In the genomic region with DNA sequence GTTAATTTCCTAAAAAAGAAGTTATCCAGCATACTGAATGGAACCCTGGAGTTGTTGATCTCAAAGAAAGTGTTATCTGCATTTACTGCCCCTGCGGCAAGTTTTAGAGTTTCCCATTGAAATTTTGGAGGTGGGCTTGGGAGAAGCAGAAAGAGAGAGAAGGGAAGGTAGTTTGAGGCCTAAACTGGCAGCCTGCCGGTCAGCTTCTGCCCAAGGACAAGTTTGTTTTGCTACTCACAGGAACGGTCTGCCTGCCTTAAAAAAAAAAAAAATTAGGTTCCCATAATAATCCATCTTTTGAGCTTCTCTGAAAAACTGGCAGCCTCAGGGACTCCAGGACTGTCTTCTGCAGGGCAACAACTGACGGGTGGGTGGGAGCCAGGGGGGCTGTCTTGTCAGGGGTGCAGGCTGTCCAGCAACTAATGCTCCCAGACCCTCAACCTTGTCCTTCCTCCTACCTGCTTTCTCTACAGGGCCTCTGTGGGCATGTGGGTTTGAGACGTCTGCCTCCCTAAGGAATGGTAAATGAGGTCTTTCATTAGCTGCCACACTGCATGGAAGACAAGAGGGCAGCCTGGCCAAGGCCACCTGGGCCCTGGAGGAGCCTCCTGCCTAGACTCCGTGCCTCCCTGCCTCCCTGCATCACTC, we compare ENCODE assay signal across 17 cellular contexts.
DNase-seq lines count a peak whose midpoint lies in the region; ATAC-seq, FAIRE-seq and TF ChIP-seq lines count a peak whose summit lies in the region.
"Had no signal": no experiment of that assay in that cellular context is flagged by ENCODE, and none has a peak within 500 bp of the region (broad histone marks: within the 10 kb centered on the region; RNA-seq: fewer than 3 reads in every experiment).

No MANE protein-coding gene starts in this region.

- in situ Hi-C loops in IMR-90 (cut with MboI; ENCODE audit: low sequenced_read_pairs), result no loop called here

- H3K14ac ChIP-seq in IMR-90 (replicated peaks; ENCODE audit: low read depth, low read length), result no peak overlapping the region

- no peaks in the 10 kb centered on the region for H4K20me1 ChIP-seq in IMR-90 (ENCODE audit: insufficient read depth, low read length)
- H4K20me1 ChIP-seq: BLaER1 treated with 17β-estradiol and CSF1 and Interleukin-3, amounts not matched to agents 10 nM and 100 nM had no signal

- H4K8ac ChIP-seq in IMR-90 (ENCODE audit: low read depth in 2 of 2, low read length in 2 of 2), result no peak overlapping the region

- POLR2A ChIA-PET in IMR-90 (lab: Charles Lee; ENCODE audit: unreplicated experiment), result no interaction called here

- no peak overlapping the region for H4K91ac ChIP-seq in IMR-90 (ENCODE audit: insufficient read depth, low read depth, low read length)

- H3K9me1 ChIP-seq in IMR-90 (ENCODE audit: insufficient read depth, low read length), result peaks cover 16% of the 10 kb centered on the region

- TF ChIP-seq POLR2A in IMR-90 (IDR thresholded peaks at IDR 0.05; ENCODE audit: low read depth, low read length), result no peak
- TF ChIP-seq POLR2A in testis (IDR thresholded peaks at IDR 0.05), result no peak

- CTCF ChIA-PET in IMR-90 (lab: Yijun Ruan, JAX), result no interaction called here

- peaks cover 3% of the 10 kb centered on the region; the same call in 1 of the 2 replicates for H3K9me3 ChIP-seq in IMR-90 (ENCODE audit: control insufficient read depth, insufficient read depth, low read length)
- H3K9me3 ChIP-seq in T-helper 17 cell (ENCODE audit: control insufficient read depth, low read length, poor library complexity, severe bottlenecking), result no peaks in the 10 kb centered on the region
- no peaks in the 10 kb centered on the region for H3K9me3 ChIP-seq in testis
- no peaks in the 10 kb centered on the region for H3K9me3 ChIP-seq in SJCRH30 (replicated peaks)

- H3K79me1 ChIP-seq in IMR-90 (ENCODE audit: low read depth in 1 of 2, low read length in 2 of 2), result no peaks in the 10 kb centered on the region

- no TSS peak for BruUV-seq in IMR-90 (replicated peaks; lab: Mats Ljungman, UMichigan)

- FAIRE-seq in GM19239 (lab: Jason Lieb, UNC), result no peak
- FAIRE-seq: H54 had no signal

- no peak overlapping the region for H2BK15ac ChIP-seq in IMR-90 (ENCODE audit: low read depth, low read length)

- H2AK9ac ChIP-seq in IMR-90 (replicated peaks; ENCODE audit: low read depth, low read length, poor library complexity), result no peak overlapping the region

- H3K27me3 ChIP-seq in IMR-90 (ENCODE audit: control insufficient read depth, insufficient read depth, low read length) (peaks cover 4% of the 10 kb centered on the region; the same call in 1 of the 2 replicates), testis (no peaks in the 10 kb centered on the region), SJCRH30 (peaks cover 18% of the 10 kb centered on the region)
- H3K27me3 ChIP-seq: BLaER1 treated with 17β-estradiol and CSF1 and Interleukin-3, amounts not matched to agents 10 nM and 100 nM had no signal

- dilution Hi-C loops in IMR-90 (cut with HindIII; ENCODE audit: low sequenced_read_pairs, unreplicated experiment), result no loop called here

- no peak overlapping the region for H2AK5ac ChIP-seq in IMR-90 (ENCODE audit: low read depth, low read length)

- H3K4me3 Mint-ChIP-seq in T-helper 17 cell, result no peak overlapping the region
- no peak overlapping the region for H3K4me3 Mint-ChIP-seq in mesothelial cell of epicardium
- H3K4me3 Mint-ChIP-seq: B cell; CD8-positive, alpha-beta T cell; IgD-negative memory B cell had no signal

- H3K9ac ChIP-seq in IMR-90 (ENCODE audit: low read depth, low read length), result no peak overlapping the region
- H3K9ac ChIP-seq: BLaER1 treated with 17β-estradiol and CSF1 and Interleukin-3, amounts not matched to agents 10 nM and 100 nM had no signal

- H2BK5ac ChIP-seq in IMR-90 (ENCODE audit: low read depth, low read length, poor library complexity, severe bottlenecking), result no peak overlapping the region

- no CpG with 5 or more reads among the region's 6 CpGs for WGBS in IMR-90 (ENCODE audit: extremely low coverage in 2 of 2, insufficient read length in 1 of 2), 2 experiments
- 28 to 46% methylated on average over 6 of the region's 6 CpGs for WGBS in testis, 2 donors

- no peak overlapping the region for H2BK120ac ChIP-seq in IMR-90 (ENCODE audit: low read depth, low read length)

- TF ChIP-seq CTCF in IMR-90 (conservative IDR thresholded peaks at IDR 0.05; ENCODE audit: low read depth, low read length), result no peak
- no peak for TF ChIP-seq CTCF in mesothelial cell of epicardium (IDR thresholded peaks at IDR 0.05; ENCODE audit: unreplicated experiment)
- no peak for TF ChIP-seq CTCF in testis (IDR thresholded peaks at IDR 0.05)

- H3K4me1 Mint-ChIP-seq in T-helper 17 cell (no peaks in the 10 kb centered on the region), mesothelial cell of epicardium (peaks cover 15% of the 10 kb centered on the region)
- H3K4me1 Mint-ChIP-seq: B cell, IgD-negative memory B cell had no signal

- H3K27ac ChIP-seq in IMR-90 (ENCODE audit: insufficient read depth, low read length) (no peak overlapping the region), testis (peak overlapping the region in 1 of 2 donors; percentile 61), SJCRH30 (no peak overlapping the region)
- H3K27ac ChIP-seq: BLaER1 treated with 17β-estradiol and CSF1 and Interleukin-3, amounts not matched to agents 10 nM and 100 nM; HL-60 had no signal

- TF ChIP-seq RAD21 in IMR-90 (IDR thresholded peaks at IDR 0.05; ENCODE audit: low read length), result no peak

- H3K4ac ChIP-seq in IMR-90 (ENCODE audit: low read depth, low read length), result peak overlapping the region; percentile 33; the same call in 1 of the 2 replicates

- H2BK20ac ChIP-seq in IMR-90 (ENCODE audit: low read depth, low read length), result no peak overlapping the region

- H3K36me3 Mint-ChIP-seq in T-helper 17 cell (ENCODE audit: low read depth), result no peaks in the 10 kb centered on the region
- no peaks in the 10 kb centered on the region for H3K36me3 Mint-ChIP-seq in mesothelial cell of epicardium
- H3K36me3 Mint-ChIP-seq: CD8-positive, alpha-beta T cell had no signal

- H3K36me3 ChIP-seq in IMR-90 (ENCODE audit: control insufficient read depth, insufficient read depth, low read length) (no peaks in the 10 kb centered on the region), testis (ENCODE audit: low read depth, missing control alignments) (no peaks in the 10 kb centered on the region), SJCRH30 (no peaks in the 10 kb centered on the region)
- H3K36me3 ChIP-seq: BLaER1 treated with 17β-estradiol and CSF1 and Interleukin-3, amounts not matched to agents 10 nM and 100 nM had no signal

- H3K18ac ChIP-seq in IMR-90 (ENCODE audit: low read depth, low read length), result no peak overlapping the region

- DNase-seq in IMR-90 (no peak), T-helper 17 cell (no peak), mesothelial cell of epicardium (ENCODE audit: low spot score in 2 of 2, unreplicated experiment in 2 of 2) (no peak), testis (peak; percentile 66), GM19239 (ENCODE audit: insufficient read length, low spot score) (no peak), SJCRH30 (no peak)
- DNase-seq in stimulated activated CD4-positive, alpha-beta T cell treated with anti-CD3 and anti-CD28 coated beads, Interleukin-4, amount 100 ng/mL, for 1 hour, result no peak
- DNase-seq: Calu3; CD8-positive, alpha-beta T cell; DMS79 treated with DMSO at 0.1 percent for 48 hours; GF-D8; HCEC 1CT had no signal

- intact Hi-C loops in IMR-90 (cut with micrococcal nuclease), result no loop called here
- intact Hi-C loops in testis (cut with DNase I; ENCODE audit: low total_unique reads), result no loop called here

- H3K27me3 Mint-ChIP-seq in T-helper 17 cell (peaks cover 60% of the 10 kb centered on the region), mesothelial cell of epicardium (ENCODE audit: low read depth) (no peaks in the 10 kb centered on the region)

- H4K5ac ChIP-seq in IMR-90 (ENCODE audit: low read depth, low read length), result no peak overlapping the region

- H2AFZ ChIP-seq in IMR-90 (replicated peaks; ENCODE audit: low read length, poor library complexity), result no peak overlapping the region

- H3K23ac ChIP-seq in IMR-90 (ENCODE audit: low read depth, low read length), result no peak overlapping the region

- H3K4me1 ChIP-seq in IMR-90 (ENCODE audit: control insufficient read depth, insufficient read depth, low read length), result peaks cover 7% of the 10 kb centered on the region
- H3K4me1 ChIP-seq in testis, result peaks cover 14% of the 10 kb centered on the region
- H3K4me1 ChIP-seq in SJCRH30, result no peaks in the 10 kb centered on the region
- H3K4me1 ChIP-seq: BLaER1 treated with 17β-estradiol and CSF1 and Interleukin-3, amounts not matched to agents 10 nM and 100 nM had no signal

- peak overlapping the region; percentile 8 for H3K27ac Mint-ChIP-seq in T-helper 17 cell
- peak overlapping the region; percentile 15 for H3K27ac Mint-ChIP-seq in mesothelial cell of epicardium
- H3K27ac Mint-ChIP-seq: B cell; CD8-positive, alpha-beta T cell; IgD-negative memory B cell had no signal

- ATAC-seq in IMR-90 (ENCODE audit: low read depth) (no peak), T-helper 17 cell (no peak)
- ATAC-seq: CD8-positive, alpha-beta T cell had no signal

- peaks cover 13% of the 10 kb centered on the region for H3K9me3 Mint-ChIP-seq in mesothelial cell of epicardium
- H3K9me3 Mint-ChIP-seq: CD8-positive, alpha-beta T cell had no signal

- H3K4me2 ChIP-seq in IMR-90 (ENCODE audit: low read depth, low read length), result no peak overlapping the region
- H3K4me2 ChIP-seq: BLaER1 treated with 17β-estradiol and CSF1 and Interleukin-3, amounts not matched to agents 10 nM and 100 nM had no signal

- H3K56ac ChIP-seq in IMR-90 (ENCODE audit: extremely low read depth, insufficient read depth, low read length), result no peak overlapping the region

- no peak overlapping the region for H3K4me3 ChIP-seq in IMR-90 (ENCODE audit: insufficient read depth, low read depth, low read length)
- no peak overlapping the region for H3K4me3 ChIP-seq in testis
- no peak overlapping the region for H3K4me3 ChIP-seq in SJCRH30
- H3K4me3 ChIP-seq: BLaER1 treated with 17β-estradiol and CSF1 and Interleukin-3, amounts not matched to agents 10 nM and 100 nM had no signal

TF ChIP-seq in IMR-90, 13 proteins besides CTCF, POLR2A, EP300 and RAD21 (continues in another document):
- TF ChIP-seq MXI1 (IDR thresholded peaks at IDR 0.05; ENCODE audit: borderline replicate concordance, low read depth, low read length), result no peak
- TF ChIP-seq, protein P1, sequence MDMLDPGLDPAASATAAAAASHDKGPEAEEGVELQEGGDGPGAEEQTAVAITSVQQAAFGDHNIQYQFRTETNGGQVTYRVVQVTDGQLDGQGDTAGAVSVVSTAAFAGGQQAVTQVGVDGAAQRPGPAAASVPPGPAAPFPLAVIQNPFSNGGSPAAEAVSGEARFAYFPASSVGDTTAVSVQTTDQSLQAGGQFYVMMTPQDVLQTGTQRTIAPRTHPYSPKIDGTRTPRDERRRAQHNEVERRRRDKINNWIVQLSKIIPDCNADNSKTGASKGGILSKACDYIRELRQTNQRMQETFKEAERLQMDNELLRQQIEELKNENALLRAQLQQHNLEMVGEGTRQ (IDR thresholded peaks at IDR 0.05; ENCODE audit: low read depth, low read length), result no peak
- TF ChIP-seq CHD1 (IDR thresholded peaks at IDR 0.05; ENCODE audit: low read depth, low read length), result no peak
- TF ChIP-seq BHLHE40 (IDR thresholded peaks at IDR 0.05; ENCODE audit: low read depth, low read length), result no peak
- no peak for TF ChIP-seq MAZ (IDR thresholded peaks at IDR 0.05; ENCODE audit: borderline replicate concordance, low read depth, low read length)
- TF ChIP-seq RCOR1 (IDR thresholded peaks at IDR 0.05; ENCODE audit: insufficient replicate concordance, low read length), result no peak
